In genomic region chr6:19410477-19410876, GRCh38 we compare ENCODE assay signal across 16 cellular contexts.
A peak's percentile ranks its signal among the peaks of the same experiment; 100 is the strongest.
DNase-seq lines count a peak whose midpoint lies in the region; ATAC-seq, FAIRE-seq and TF ChIP-seq lines count a peak whose summit lies in the region.
"Had no signal": no experiment of that assay in that cellular context is flagged by ENCODE, and none has a peak within 500 bp of the region (broad histone marks: within the 10 kb centered on the region; RNA-seq: fewer than 3 reads in every experiment).

No MANE protein-coding gene starts in this region.

- H3K27ac ChIP-seq in mesenchymal stem cell (ENCODE audit: low read length, poor library complexity, severe bottlenecking) = no peak overlapping the region
- H3K27ac ChIP-seq in CD8-positive, alpha-beta T cell (ENCODE audit: low read depth, low read length) = no peak overlapping the region
- H3K27ac ChIP-seq: BLaER1 treated with 17β-estradiol and CSF1 and Interleukin-3, amounts not matched to agents 10 nM and 100 nM; cardiac muscle cell had no signal

- H3K9me3 Mint-ChIP-seq in CD8-positive, alpha-beta T cell = peaks cover 8% of the 10 kb centered on the region

- H2BK120ac ChIP-seq in mesenchymal stem cell (ENCODE audit: low read depth, low read length) = no peak overlapping the region

- H3K9ac ChIP-seq in mesenchymal stem cell (ENCODE audit: low read length) = no peak overlapping the region
- H3K9ac ChIP-seq: BLaER1 treated with 17β-estradiol and CSF1 and Interleukin-3, amounts not matched to agents 10 nM and 100 nM had no signal

- peaks cover 20% of the 10 kb centered on the region for H3K9me3 ChIP-seq in mesenchymal stem cell (ENCODE audit: control insufficient read depth, low read length)
- no peaks in the 10 kb centered on the region for H3K9me3 ChIP-seq in CD8-positive, alpha-beta T cell (ENCODE audit: low read length)

- H3K79me1 ChIP-seq in mesenchymal stem cell (replicated peaks; ENCODE audit: low read length, poor library complexity, severe bottlenecking) = no peaks in the 10 kb centered on the region

- peak; percentile 21 for FAIRE-seq in endometrium (lab: Jason Lieb, UNC)

- no peak overlapping the region for H2AK5ac ChIP-seq in mesenchymal stem cell (ENCODE audit: low read length, severe bottlenecking)

- H3K4me3 ChIP-seq in mesenchymal stem cell (ENCODE audit: insufficient read depth in 1 of 2, low read depth in 1 of 2, low read length in 2 of 2) = no peak overlapping the region
- no peak overlapping the region for H3K4me3 ChIP-seq in CD8-positive, alpha-beta T cell (ENCODE audit: low read depth, low read length)
- H3K4me3 ChIP-seq: BLaER1 treated with 17β-estradiol and CSF1 and Interleukin-3, amounts not matched to agents 10 nM and 100 nM; cardiac muscle cell had no signal

- intact Hi-C loops in CD8-positive, alpha-beta T cell (cut with DNase I, micrococcal nuclease) = no loop called here

- no peak overlapping the region for H3K14ac ChIP-seq in mesenchymal stem cell (ENCODE audit: low read length in 2 of 2)

- no peaks in the 10 kb centered on the region for H3K27me3 ChIP-seq in mesenchymal stem cell (ENCODE audit: control insufficient read depth in 1 of 2, insufficient read depth in 1 of 2, low read length in 2 of 2)
- H3K27me3 ChIP-seq in CD8-positive, alpha-beta T cell (ENCODE audit: insufficient read depth, low read length) = no peaks in the 10 kb centered on the region
- H3K27me3 ChIP-seq: BLaER1 treated with 17β-estradiol and CSF1 and Interleukin-3, amounts not matched to agents 10 nM and 100 nM; cardiac muscle cell had no signal

- POLR2A ChIA-PET in CD8-positive, alpha-beta T cell (lab: Charles Lee) = no interaction called here

- TF ChIP-seq CTCF in CD8-positive, alpha-beta T cell (IDR thresholded peaks at IDR 0.05) = no peak

- in situ Hi-C loops in Caki2 (cut with HindIII; ENCODE audit: low pct_unique_long_range_greater_than_20kb, low sequenced_read_pairs) = no loop called here

- no peak overlapping the region for H4K91ac ChIP-seq in mesenchymal stem cell (ENCODE audit: low read length)

- H3K4ac ChIP-seq in mesenchymal stem cell (ENCODE audit: low read depth in 1 of 2, low read length in 2 of 2) = no peak overlapping the region

- H3K18ac ChIP-seq in mesenchymal stem cell (ENCODE audit: low read depth in 1 of 2, low read length in 2 of 2) = no peak overlapping the region

- H2BK12ac ChIP-seq in mesenchymal stem cell (ENCODE audit: low read length in 2 of 2) = no peak overlapping the region

- no peaks in the 10 kb centered on the region for H3K4me1 Mint-ChIP-seq in CD8-positive, alpha-beta T cell (ENCODE audit: low read depth)
- H3K4me1 Mint-ChIP-seq: IgD-negative memory B cell had no signal

- CTCF ChIA-PET in CD8-positive, alpha-beta T cell (lab: Charles Lee) = no interaction called here

- no peak overlapping the region for H2BK15ac ChIP-seq in mesenchymal stem cell (ENCODE audit: low read depth, poor library complexity, severe bottlenecking)

- H3K23ac ChIP-seq in mesenchymal stem cell (ENCODE audit: low read length in 2 of 2) = no peak overlapping the region

- no peak for ATAC-seq in CD8-positive, alpha-beta T cell
- ATAC-seq: right cardiac atrium had no signal

- H4K8ac ChIP-seq in mesenchymal stem cell (ENCODE audit: low read length) = peak overlapping the region; percentile 64

- no peak overlapping the region for H3K4me3 Mint-ChIP-seq in CD8-positive, alpha-beta T cell
- H3K4me3 Mint-ChIP-seq: IgD-negative memory B cell had no signal

- no peaks in the 10 kb centered on the region for H3K36me3 ChIP-seq in mesenchymal stem cell (ENCODE audit: control insufficient read depth in 1 of 2, insufficient read depth in 2 of 2, low read depth in 1 of 2, low read length in 2 of 2)
- no peaks in the 10 kb centered on the region for H3K36me3 ChIP-seq in CD8-positive, alpha-beta T cell (ENCODE audit: insufficient read depth, low read length)
- H3K36me3 ChIP-seq: BLaER1 treated with 17β-estradiol and CSF1 and Interleukin-3, amounts not matched to agents 10 nM and 100 nM; cardiac muscle cell had no signal

- no peak overlapping the region for H2AFZ ChIP-seq in mesenchymal stem cell (ENCODE audit: low read depth, low read length)

- H3K4me2 ChIP-seq in mesenchymal stem cell (ENCODE audit: low read length, poor library complexity, severe bottlenecking) = no peak overlapping the region
- H3K4me2 ChIP-seq: BLaER1 treated with 17β-estradiol and CSF1 and Interleukin-3, amounts not matched to agents 10 nM and 100 nM had no signal

- H2BK5ac ChIP-seq in mesenchymal stem cell (ENCODE audit: low read depth, low read length, poor library complexity, severe bottlenecking) = no peak overlapping the region

- H3K27ac Mint-ChIP-seq in CD8-positive, alpha-beta T cell = no peak overlapping the region
- H3K27ac Mint-ChIP-seq: IgD-negative memory B cell had no signal

- no peaks in the 10 kb centered on the region for H3K36me3 Mint-ChIP-seq in CD8-positive, alpha-beta T cell
- H3K36me3 Mint-ChIP-seq: IgD-negative memory B cell had no signal

- DNase-seq in Caki2 (ENCODE audit: low read depth) (peak; percentile 55), M059J (ENCODE audit: low read depth) (peak; percentile 92), mesenchymal stem cell (no peak), nucleus accumbens (lab: John Stamatoyannopoulos, UW) (no peak), GDM1 (lab: John Stamatoyannopoulos, UW) (no peak)
- DNase-seq in CD8-positive, alpha-beta T cell = no peak
- no peak for DNase-seq in activated CD4-positive, alpha-beta T cell treated with anti-CD3 and anti-CD28 coated beads, Interleukin-2, amount 50 U/mL, for 1 hour
- DNase-seq: activated CD4-positive, CD25-positive, alpha-beta regulatory T cell treated with anti-CD3 and anti-CD28 coated beads, Interleukin-2, amount 50 U/mL, for 72 hours; NCI-H1436 treated with DMSO at 0.1 percent for 48 hours; right cardiac atrium; stimulated activated CD4-positive, alpha-beta T cell treated with anti-CD3 and anti-CD28 coated beads, Interleukin-4, amount 100 ng/mL, for 4 hours; stimulated activated naive CD4-positive, alpha-beta T cell treated with Interleukin-2 at 50 U/mL for 16 hours had no signal

- no peaks in the 10 kb centered on the region for H3K27me3 Mint-ChIP-seq in CD8-positive, alpha-beta T cell (ENCODE audit: low read depth)
- H3K27me3 Mint-ChIP-seq: IgD-negative memory B cell had no signal

- H3K4me1 ChIP-seq in mesenchymal stem cell (ENCODE audit: control insufficient read depth, insufficient read depth, low read depth, low read length) = no peaks in the 10 kb centered on the region
- H3K4me1 ChIP-seq in CD8-positive, alpha-beta T cell (ENCODE audit: insufficient read depth, low read length) = no peaks in the 10 kb centered on the region
- H3K4me1 ChIP-seq: BLaER1 treated with 17β-estradiol and CSF1 and Interleukin-3, amounts not matched to agents 10 nM and 100 nM had no signal

Comparison
In these comparisons a context has a peak if more than half of its experiments do, and no peak if none do; other contexts are left out.
1. DNase-seq: peak in Caki2 (single experiment) and M059J (single experiment); none in mesenchymal stem cell (single experiment), CD8-positive, alpha-beta T cell (0 of 7), activated CD4-positive, alpha-beta T cell treated with anti-CD3 and anti-CD28 coated beads, Interleukin-2, amount 50 U/mL, for 1 hour (single experiment), nucleus accumbens (0 of 56) and GDM1 (single experiment).